In the genomic region with DNA sequence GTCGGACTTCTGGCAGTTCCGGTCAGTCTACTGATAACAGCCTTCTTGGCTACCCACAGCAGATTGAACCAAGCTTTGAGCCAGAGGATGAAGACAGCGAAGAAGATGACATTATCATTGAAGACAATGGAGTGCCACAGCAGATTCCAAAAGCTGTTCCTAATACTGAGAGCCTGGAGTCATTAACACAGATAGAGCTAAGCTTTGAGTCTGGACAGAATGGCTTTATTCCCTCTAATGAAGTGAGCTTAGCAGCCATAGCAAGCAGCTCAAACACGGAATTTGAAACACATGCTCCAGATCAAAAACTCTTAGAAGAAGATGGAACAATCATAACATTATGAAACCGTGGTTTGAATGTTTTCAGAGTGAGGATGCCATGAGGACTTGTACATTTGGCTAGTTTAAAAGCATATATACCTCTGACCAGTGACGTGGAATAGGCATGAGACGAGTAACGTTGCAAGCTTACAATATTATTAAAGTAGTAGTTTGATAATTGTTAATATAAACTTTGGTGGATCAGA, we compare ENCODE assay signal across 30 cellular contexts. TPM values are rescaled to one million over a fixed set of nuclear protein-coding genes. Genes with fewer than 3 reads are reported as not detected.
DNase-seq lines count a peak whose midpoint lies in the region; ATAC-seq and TF ChIP-seq lines count a peak whose summit lies in the region.
"Had no signal": no experiment of that assay in that cellular context is flagged by ENCODE, and none has a peak within 500 bp of the region (broad histone marks: within the 10 kb centered on the region; RNA-seq: fewer than 3 reads in every experiment).

No MANE protein-coding gene starts in this region.

- no peak overlapping the region for H3K4me3 ChIP-seq in endodermal cell (ENCODE audit: low read length)
- no peak overlapping the region for H3K4me3 ChIP-seq in smooth muscle cell
- H3K4me3 ChIP-seq: breast epithelium, psoas muscle, transverse colon had no signal

- H3K4me1 ChIP-seq in endodermal cell (ENCODE audit: control insufficient read depth, insufficient read depth, low read length) (no peaks in the 10 kb centered on the region), smooth muscle cell (ENCODE audit: low read depth) (peaks cover 6% of the 10 kb centered on the region)

- WGBS in endodermal cell (ENCODE audit: insufficient coverage in 1 of 2, insufficient read length in 1 of 2), 2 experiments = 93 to 94% methylated on average over 8 of the region's 8 CpGs
- 39% methylated on average over 8 of the region's 8 CpGs for WGBS in smooth muscle cell (ENCODE audit: low lambda C conversion rate)

- peaks cover 3% of the 10 kb centered on the region for H4K20me1 ChIP-seq in smooth muscle cell (ENCODE audit: low read depth)

- no peak for TF ChIP-seq CTCF in endodermal cell (conservative IDR thresholded peaks at IDR 0.05)
- no peak for TF ChIP-seq CTCF in smooth muscle cell (IDR thresholded peaks at IDR 0.05; ENCODE audit: borderline replicate concordance, insufficient read depth, poor library complexity, severe bottlenecking)

- H3F3A ChIP-seq in smooth muscle cell (ENCODE audit: low read depth) = peaks cover 22% of the 10 kb centered on the region

- H3K4me3 Mint-ChIP-seq in endodermal cell = no peak overlapping the region
- H3K4me3 Mint-ChIP-seq: activated CD4-positive, alpha-beta memory T cell treated with anti-CD3 and anti-CD28 coated beads, Interleukin-2, amount 10 ng/mL, durations not matched to agents 7 days and 5 days; activated naive CD8-positive, alpha-beta T cell; CD14-positive monocyte; H9; naive thymus-derived CD4-positive, alpha-beta T cell; stimulated activated effector memory CD8-positive, alpha-beta T cell treated with anti-CD3 and anti-CD28 coated beads, Interleukin-12 subunit alpha, Interleukin-12 subunit beta, amount 100 ng/mL, for 72 hours had no signal

- H3K4me1 Mint-ChIP-seq in endodermal cell = peaks cover 12% of the 10 kb centered on the region

- DNase-seq in EH (ENCODE audit: low read depth) (peak; percentile 39), NCI-H82 treated with DMSO at 0.1 percent for 48 hours (lab: John Stamatoyannopoulos, UW; ENCODE audit: unreplicated experiment) (peak; percentile 56), endodermal cell (peak; percentile 13), smooth muscle cell (lab: John Stamatoyannopoulos, UW; ENCODE audit: unreplicated experiment) (no peak), NCI-H774 (lab: John Stamatoyannopoulos, UW) (no peak)
- DNase-seq: activated CD4-positive, alpha-beta memory T cell treated with anti-CD3 and anti-CD28 coated beads, Interleukin-2, amount 10 ng/mL, durations not matched to agents 7 days and 5 days; activated CD4-positive, CD25-positive, alpha-beta regulatory T cell treated with anti-CD3 and anti-CD28 coated beads, Interleukin-2, amount 50 U/mL, for 72 hours; activated effector memory CD4-positive, alpha-beta T cell treated with anti-CD3 and anti-CD28 coated beads, Interleukin-2, amount 50 U/mL, for 16 hours; anterior cingulate cortex; H9; Karpas-422; left ventricle myocardium superior; midbrain; naive thymus-derived CD4-positive, alpha-beta T cell; NCI-H1436; NCI-H2081; NCI-H2227 treated with DMSO at 0.1 percent for 48 hours; NCI-H526; psoas muscle; Right ventricle myocardium superior; transverse colon had no signal

- H3K27me3 ChIP-seq in endodermal cell (ENCODE audit: control insufficient read depth, insufficient read depth, low read length, poor library complexity, severe bottlenecking) (no peaks in the 10 kb centered on the region), smooth muscle cell (ENCODE audit: low read depth) (no peaks in the 10 kb centered on the region)
- H3K27me3 ChIP-seq: breast epithelium, neutrophil, transverse colon had no signal

- no peaks in the 10 kb centered on the region for H3K79me2 ChIP-seq in smooth muscle cell (ENCODE audit: low read depth)

- H3K4me2 ChIP-seq in smooth muscle cell = peak overlapping the region; percentile 53

- H2AFZ ChIP-seq in smooth muscle cell (ENCODE audit: low read depth) = peak overlapping the region; percentile 28

- H3K27ac ChIP-seq in endodermal cell (ENCODE audit: low read depth, low read length) (no peak overlapping the region), smooth muscle cell (ENCODE audit: low read depth) (no peak overlapping the region)
- H3K27ac ChIP-seq: breast epithelium, HL-60, neutrophil, psoas muscle, transverse colon had no signal

- H3K36me3 ChIP-seq in endodermal cell (ENCODE audit: control insufficient read depth, insufficient read depth, low read length) (peaks cover 59% of the 10 kb centered on the region), smooth muscle cell (ENCODE audit: low read depth) (no peaks in the 10 kb centered on the region)
- H3K36me3 ChIP-seq: breast epithelium, transverse colon had no signal

- no peaks in the 10 kb centered on the region for H3K9me3 Mint-ChIP-seq in endodermal cell
- H3K9me3 Mint-ChIP-seq: activated CD4-positive, alpha-beta memory T cell treated with anti-CD3 and anti-CD28 coated beads, Interleukin-2, amount 10 ng/mL, durations not matched to agents 7 days and 5 days; CD14-positive monocyte; H9; naive thymus-derived CD4-positive, alpha-beta T cell; stimulated activated effector memory CD8-positive, alpha-beta T cell treated with anti-CD3 and anti-CD28 coated beads, Interleukin-12 subunit alpha, Interleukin-12 subunit beta, amount 100 ng/mL, for 72 hours had no signal

- H3K36me3 Mint-ChIP-seq in endodermal cell (ENCODE audit: low read depth) = peaks cover 29% of the 10 kb centered on the region
- H3K36me3 Mint-ChIP-seq: activated naive CD8-positive, alpha-beta T cell; CD14-positive monocyte had no signal

- no peaks in the 10 kb centered on the region for H3K9me3 ChIP-seq in endodermal cell (ENCODE audit: control insufficient read depth, low read length)
- no peaks in the 10 kb centered on the region for H3K9me3 ChIP-seq in smooth muscle cell (replicated peaks; ENCODE audit: low read depth)
- H3K9me3 ChIP-seq: breast epithelium, neutrophil, psoas muscle, transverse colon had no signal

- H3K9ac ChIP-seq in endodermal cell (ENCODE audit: extremely low read depth, low read length, poor library complexity, severe bottlenecking) (no peak overlapping the region), smooth muscle cell (ENCODE audit: low read depth) (no peak overlapping the region)

- H3K27ac Mint-ChIP-seq in endodermal cell = no peak overlapping the region
- H3K27ac Mint-ChIP-seq: activated CD4-positive, alpha-beta memory T cell treated with anti-CD3 and anti-CD28 coated beads, Interleukin-2, amount 10 ng/mL, durations not matched to agents 7 days and 5 days; activated naive CD8-positive, alpha-beta T cell; CD14-positive monocyte; naive thymus-derived CD4-positive, alpha-beta T cell; stimulated activated effector memory CD8-positive, alpha-beta T cell treated with anti-CD3 and anti-CD28 coated beads, Interleukin-12 subunit alpha, Interleukin-12 subunit beta, amount 100 ng/mL, for 72 hours had no signal

- H3K27me3 Mint-ChIP-seq in endodermal cell (ENCODE audit: insufficient read depth) = no peaks in the 10 kb centered on the region
- H3K27me3 Mint-ChIP-seq: activated CD4-positive, alpha-beta memory T cell treated with anti-CD3 and anti-CD28 coated beads, Interleukin-2, amount 10 ng/mL, durations not matched to agents 7 days and 5 days; activated naive CD8-positive, alpha-beta T cell; naive thymus-derived CD4-positive, alpha-beta T cell had no signal

- ATAC-seq in HG02759 (IDR thresholded peaks at IDR 0.05; ENCODE audit: unreplicated experiment) (no peak), HG03439 (IDR thresholded peaks at IDR 0.05; ENCODE audit: unreplicated experiment) (no peak)
- ATAC-seq: left ventricle myocardium superior; naive thymus-derived CD4-positive, alpha-beta T cell; psoas muscle; stimulated activated effector memory CD8-positive, alpha-beta T cell treated with anti-CD3 and anti-CD28 coated beads, Interleukin-12 subunit alpha, Interleukin-12 subunit beta, amount 100 ng/mL, for 72 hours had no signal

RNA-seq across cellular contexts. Expression of gene PARD6B, which starts 18.8 kb away (rescaled TPM):
- total RNA-seq in endodermal cell (10 to 100 TPM; 29.0 to 36.7 TPM), smooth muscle cell (4.6 and 6.5 TPM in 2 replicates)
- 5.8 TPM for polyA plus RNA-seq in endodermal cell (2013, experiment 1 of 2)
- 7.0 TPM for polyA plus RNA-seq in endodermal cell (2013, experiment 2 of 2)
- polyA plus RNA-seq in smooth muscle cell = 0.26 and 1.7 TPM in 2 replicates

RNA-seq across cellular contexts. Expression of gene BCAS4, which starts 44.7 kb away (rescaled TPM):
- 10 to 100 TPM in 1 of 2 donors, 1 to 10 TPM in 1; 9.5 to 25.2 TPM for total RNA-seq in endodermal cell
- 10.0 TPM for polyA plus RNA-seq in endodermal cell (2013, experiment 1 of 2)
- polyA plus RNA-seq in endodermal cell (2013, experiment 2 of 2) = 10.5 TPM
- total RNA-seq in smooth muscle cell = 1.1 and 5.3 TPM in 2 replicates
- polyA plus RNA-seq in smooth muscle cell = 13.1 and 14.1 TPM in 2 replicates

RNA-seq across cellular contexts. Expression of gene RIPOR3, which starts 58.9 kb away (rescaled TPM):
- total RNA-seq in endodermal cell (1 to 10 TPM in 1 of 2 donors, under 1 TPM in 1; 0.46 to 1.4 TPM), smooth muscle cell (0.18 and 0.40 TPM in 2 replicates)
- polyA plus RNA-seq in endodermal cell (2013, experiment 1 of 2) = 0.96 TPM
- polyA plus RNA-seq in endodermal cell (2013, experiment 2 of 2) = 0.25 TPM
- 1.2 and 4.9 TPM in 2 replicates for polyA plus RNA-seq in smooth muscle cell
- total RNA-seq: activated CD4-positive, alpha-beta memory T cell treated with anti-CD3 and anti-CD28 coated beads, Interleukin-2, amount 10 ng/mL, durations not matched to agents 7 days and 5 days; T-helper 2 cell treated with Interferon-gamma antibody and Interleukin-4, amounts not matched to agents 100 ng/mL and 5 ng/mL, for 36 hours had no signal
- polyA plus RNA-seq: CD14-positive monocyte had no signal

Comparison
In these comparisons a context has a peak if more than half of its experiments do, and no peak if none do; other contexts are left out.
1. DNase-seq: peak in EH (single experiment), NCI-H82 treated with DMSO at 0.1 percent for 48 hours (single experiment) and endodermal cell (single experiment); none in smooth muscle cell (single experiment) and NCI-H774 (single experiment).